Comparison of ENCODE assay signal across 18 cellular contexts in genomic region chr1:112697781-112698201, GRCh38. TPM values are rescaled to one million over a fixed set of nuclear protein-coding genes. Genes with fewer than 3 reads are reported as not detected.
DNase-seq lines count a peak whose midpoint lies in the region; ATAC-seq and TF ChIP-seq lines count a peak whose summit lies in the region.
"Had no signal": no experiment of that assay in that cellular context is flagged by ENCODE, and none has a peak within 500 bp of the region (broad histone marks: within the 10 kb centered on the region; RNA-seq: fewer than 3 reads in every experiment).

No MANE protein-coding gene starts in this region.

- ATAC-seq in Right ventricle myocardium inferior (no peak), GM18520 (IDR thresholded peaks at IDR 0.05; ENCODE audit: unreplicated experiment) (no peak), GM21529 (IDR thresholded peaks at IDR 0.05; ENCODE audit: unreplicated experiment) (no peak)
- no peak for ATAC-seq in activated CD8-positive, alpha-beta memory T cell treated with anti-CD3 and anti-CD28 coated beads, Interleukin-2, amount 10 ng/mL, durations not matched to agents 7 days and 5 days
- ATAC-seq: activated CD4-positive, alpha-beta T cell treated with anti-CD3 and anti-CD28 coated beads for 36 hours had no signal

- peaks cover 0 to 2% (median 2%) of the 10 kb centered on the region in 3 donors for H3K27me3 Mint-ChIP-seq in immature natural killer cell (ENCODE audit: low read depth in 3 of 3)
- no peaks in the 10 kb centered on the region for H3K27me3 Mint-ChIP-seq in activated CD8-positive, alpha-beta memory T cell treated with anti-CD3 and anti-CD28 coated beads, Interleukin-2, amount 10 ng/mL, durations not matched to agents 7 days and 5 days
- H3K27me3 Mint-ChIP-seq: activated CD4-positive, alpha-beta T cell treated with anti-CD3 and anti-CD28 coated beads for 36 hours had no signal

- DNase-seq in left ventricle myocardium inferior: no peak
- DNase-seq in Right ventricle myocardium inferior (ENCODE audit: missing footprints): no peak
- DNase-seq in immature natural killer cell: no peak
- DNase-seq in prostate gland (ENCODE audit: low spot score): no peak
- DNase-seq in activated CD8-positive, alpha-beta memory T cell treated with anti-CD3 and anti-CD28 coated beads, Interleukin-2, amount 50 U/mL, for 48 hours: no peak
- no peak for DNase-seq in activated CD8-positive, alpha-beta memory T cell treated with anti-CD3 and anti-CD28 coated beads, Interleukin-2, amount 10 ng/mL, durations not matched to agents 7 days and 5 days
- DNase-seq: activated CD4-positive, alpha-beta T cell treated with anti-CD3 and anti-CD28 coated beads for 36 hours; activated naive CD4-positive, alpha-beta T cell treated with anti-CD3 and anti-CD28 coated beads for 36 hours; glutamatergic neuron; HFFc6; NCI-H1048; NCI-H2227 treated with DMSO at 0.1 percent for 48 hours; NK-92 treated with Interleukin-12 subunit alpha and Interleukin-12 subunit beta, amount 100 ng/mL, for 24 hours; stimulated activated CD4-positive, alpha-beta T cell treated with anti-CD3 and anti-CD28 coated beads, Interleukin-1b, Interleukin-23, amount 100 ng/mL, for 48 hours; T-helper 2 cell; tibial artery had no signal

- H3K4me3 Mint-ChIP-seq in immature natural killer cell: no peak overlapping the region
- H3K4me3 Mint-ChIP-seq in activated CD8-positive, alpha-beta memory T cell treated with anti-CD3 and anti-CD28 coated beads, Interleukin-2, amount 10 ng/mL, durations not matched to agents 7 days and 5 days: no peak overlapping the region
- H3K4me3 Mint-ChIP-seq: activated CD4-positive, alpha-beta T cell treated with anti-CD3 and anti-CD28 coated beads for 36 hours; activated naive CD4-positive, alpha-beta T cell treated with anti-CD3 and anti-CD28 coated beads for 36 hours; HFFc6 had no signal

- no peak overlapping the region for H3K4me3 ChIP-seq in left ventricle myocardium inferior
- H3K4me3 ChIP-seq in prostate gland: no peak overlapping the region
- H3K4me3 ChIP-seq: tibial artery had no signal

- H3K36me3 Mint-ChIP-seq in immature natural killer cell: peaks cover 5 to 39% (median 11%) of the 10 kb centered on the region in 3 donors
- H3K36me3 Mint-ChIP-seq in activated CD8-positive, alpha-beta memory T cell treated with anti-CD3 and anti-CD28 coated beads, Interleukin-2, amount 10 ng/mL, durations not matched to agents 7 days and 5 days: peaks cover 31% of the 10 kb centered on the region

- H3K9me3 ChIP-seq in left ventricle myocardium inferior (replicated peaks) (no peaks in the 10 kb centered on the region), prostate gland (no peaks in the 10 kb centered on the region)
- H3K9me3 ChIP-seq: tibial artery had no signal

- CTCF ChIA-PET in activated CD8-positive, alpha-beta memory T cell treated with anti-CD3 and anti-CD28 coated beads, Interleukin-2, amount 10 ng/mL, durations not matched to agents 7 days and 5 days (lab: Charles Lee): interaction anchor here (1.5 kb wide), 1 partner anchor 307 kb away, joined by 4 read pairs; no protein-coding TSS in a partner anchor

- TF ChIP-seq CTCF in left ventricle myocardium inferior (IDR thresholded peaks at IDR 0.05; ENCODE audit: borderline replicate concordance): no peak
- TF ChIP-seq CTCF in prostate gland (IDR thresholded peaks at IDR 0.05): no peak

- peak overlapping the region in 4 of 6 donors; percentile 36 to 81 (median 68) for H3K27ac Mint-ChIP-seq in immature natural killer cell
- H3K27ac Mint-ChIP-seq in activated CD8-positive, alpha-beta memory T cell treated with anti-CD3 and anti-CD28 coated beads, Interleukin-2, amount 10 ng/mL, durations not matched to agents 7 days and 5 days: no peak overlapping the region
- H3K27ac Mint-ChIP-seq: activated CD4-positive, alpha-beta T cell treated with anti-CD3 and anti-CD28 coated beads for 36 hours; activated naive CD4-positive, alpha-beta T cell treated with anti-CD3 and anti-CD28 coated beads for 36 hours had no signal

- intact Hi-C loops in left ventricle myocardium inferior (cut with micrococcal nuclease): no loop called here
- intact Hi-C loops in Right ventricle myocardium inferior (cut with DNase I): no loop called here
- intact Hi-C loops in prostate gland (cut with DNase I): loop anchor here (2.0 kb wide), 1 partner anchor 23 kb away; the partner anchor contains the start of gene MOV10

- peaks cover 79% of the 10 kb centered on the region for H3K36me3 ChIP-seq in left ventricle myocardium inferior
- peaks cover 0 to 18% of the 10 kb centered on the region in 2 donors for H3K36me3 ChIP-seq in prostate gland

- 87% methylated on average over 9 of the region's 9 CpGs for whole genome bisulfite sequencing in prostate gland

- H3K9me3 Mint-ChIP-seq in immature natural killer cell: no peaks in the 10 kb centered on the region
- no peaks in the 10 kb centered on the region for H3K9me3 Mint-ChIP-seq in activated CD8-positive, alpha-beta memory T cell treated with anti-CD3 and anti-CD28 coated beads, Interleukin-2, amount 10 ng/mL, durations not matched to agents 7 days and 5 days (ENCODE audit: low read depth)
- H3K9me3 Mint-ChIP-seq: activated naive CD4-positive, alpha-beta T cell treated with anti-CD3 and anti-CD28 coated beads for 36 hours; HFFc6 had no signal

- H3K27ac ChIP-seq in left ventricle myocardium inferior (replicated peaks): peak overlapping the region; percentile 99
- peak overlapping the region; percentile 86 to 98 for H3K27ac ChIP-seq in prostate gland

- H3K4me1 ChIP-seq in left ventricle myocardium inferior (peaks cover 54% of the 10 kb centered on the region), prostate gland (replicated peaks) (peaks cover 47% of the 10 kb centered on the region)

- peaks cover 63 to 68% of the 10 kb centered on the region in 2 donors for H3K4me1 Mint-ChIP-seq in immature natural killer cell
- H3K4me1 Mint-ChIP-seq in activated CD8-positive, alpha-beta memory T cell treated with anti-CD3 and anti-CD28 coated beads, Interleukin-2, amount 10 ng/mL, durations not matched to agents 7 days and 5 days: peaks cover 29% of the 10 kb centered on the region

- no peak for TF ChIP-seq POLR2A in prostate gland (IDR thresholded peaks at IDR 0.05)

- H3K27me3 ChIP-seq in left ventricle myocardium inferior (ENCODE audit: low read depth) (no peaks in the 10 kb centered on the region), prostate gland (replicated peaks; ENCODE audit: insufficient read depth) (no peaks in the 10 kb centered on the region)
- H3K27me3 ChIP-seq: tibial artery had no signal

RNA-seq across cellular contexts. Expression of gene RHOC, which starts 9.1 kb away (rescaled TPM):
- 129 TPM for total RNA-seq in left ventricle myocardium inferior
- 118 TPM for total RNA-seq in Right ventricle myocardium inferior
- 100 to 1,000 TPM; 444 to 613 (median 572) TPM for polyA plus RNA-seq in immature natural killer cell
- total RNA-seq in prostate gland: 100 to 1,000 TPM; 272 to 373 TPM
- total RNA-seq in activated CD8-positive, alpha-beta memory T cell treated with anti-CD3 and anti-CD28 coated beads, Interleukin-2, amount 10 ng/mL, durations not matched to agents 7 days and 5 days: 100 to 1,000 TPM; 105 to 130 TPM

RNA-seq across cellular contexts. Expression of gene PPM1J, which starts 17.3 kb away (rescaled TPM):
- total RNA-seq in left ventricle myocardium inferior (5.4 TPM), Right ventricle myocardium inferior (5.3 TPM), prostate gland (10 to 100 TPM in 1 of 2 donors, 1 to 10 TPM in 1; 2.0 to 16.8 TPM)
- under 1 TPM in 1 of 3 donors, not detected in 2; 0.19 TPM for polyA plus RNA-seq in immature natural killer cell
- total RNA-seq in activated CD8-positive, alpha-beta memory T cell treated with anti-CD3 and anti-CD28 coated beads, Interleukin-2, amount 10 ng/mL, durations not matched to agents 7 days and 5 days: under 1 TPM in 1 of 2 experiments, not detected in 1; 0.26 TPM

RNA-seq across cellular contexts. Expression of gene MOV10, which starts 23.3 kb away (rescaled TPM):
- total RNA-seq in left ventricle myocardium inferior (12.7 TPM), Right ventricle myocardium inferior (16.1 TPM), prostate gland (100 to 1,000 TPM in 1 of 2 donors, 10 to 100 TPM in 1; 47.0 to 169 TPM)
- 10 to 100 TPM; 20.6 to 52.7 (median 22.8) TPM for polyA plus RNA-seq in immature natural killer cell
- total RNA-seq in activated CD8-positive, alpha-beta memory T cell treated with anti-CD3 and anti-CD28 coated beads, Interleukin-2, amount 10 ng/mL, durations not matched to agents 7 days and 5 days: 100 to 1,000 TPM; 112 to 171 TPM
